ENCODE assay signal across 8 cellular contexts in the genomic region with DNA sequence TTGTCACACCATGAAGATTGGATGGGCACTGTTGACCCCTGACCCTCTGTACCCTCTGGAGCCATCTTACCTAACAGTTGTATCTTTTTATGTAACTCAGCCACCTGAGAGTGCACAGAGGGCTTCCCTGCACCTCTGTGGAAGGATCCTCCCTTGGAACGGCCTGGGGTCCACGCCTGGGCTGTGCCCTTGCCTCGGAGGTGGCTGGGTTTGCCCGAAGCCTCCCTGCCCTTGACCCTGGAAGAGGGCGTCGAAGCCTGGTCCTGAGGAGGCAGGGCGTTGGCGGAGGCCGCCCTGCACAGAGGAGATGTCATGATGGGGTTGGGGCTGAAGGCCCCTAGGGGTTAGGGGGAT. TPM values are rescaled to one million over a fixed set of nuclear protein-coding genes. Genes with fewer than 3 reads are reported as not detected.
DNase-seq lines count a peak whose midpoint lies in the region; FAIRE-seq lines count a peak whose summit lies in the region.

No MANE protein-coding gene starts in this region.

- peaks cover 24% of the 10 kb centered on the region for H3K36me3 ChIP-seq in neuron (ENCODE audit: insufficient read depth, low read length)

- H3K4me3 Mint-ChIP-seq in activated CD4-positive, alpha-beta T cell treated with anti-CD3 and anti-CD28 coated beads, Interleukin-2, amount 10 ng/mL, durations not matched to agents 24 days and 14 days, result peak overlapping the region; percentile 98
- peak overlapping the region; percentile 99 for H3K4me3 Mint-ChIP-seq in dendritic cell treated with granulocyte-macrophage colony-stimulating factor and Interleukin-4, amounts not matched to agents 40 ng/mL and 50 ng/mL, for 4 days

- no peaks in the 10 kb centered on the region for H3K27me3 ChIP-seq in neuron (ENCODE audit: insufficient read depth, low read length)

- peak overlapping the region; percentile 64 for H3K4me3 ChIP-seq in Jurkat, Clone E6-1 (ENCODE audit: low read length)
- H3K4me3 ChIP-seq in neuron (ENCODE audit: low read length), result peak overlapping the region; percentile 65

- intact Hi-C loops in activated CD4-positive, alpha-beta T cell treated with anti-CD3 and anti-CD28 coated beads, Interleukin-2, amount 10 ng/mL, durations not matched to agents 24 days and 14 days (cut with micrococcal nuclease), result loop anchor here (1.0 kb wide), 7 partner anchors 48 to 345 kb away; partner anchors contain the start of genes ELOF1, LDLR and ZNF653
- intact Hi-C loops in dendritic cell treated with granulocyte-macrophage colony-stimulating factor and Interleukin-4, amounts not matched to agents 40 ng/mL and 50 ng/mL, for 4 days (cut with micrococcal nuclease), result loop anchor here (1.0 to 5.0 kb wide), 4 partner anchors 53 to 142 kb away; partner anchors contain the start of gene ZNF653

- DNase-seq in activated CD4-positive, alpha-beta T cell treated with anti-CD3 and anti-CD28 coated beads, Interleukin-2, amount 10 ng/mL, durations not matched to agents 24 days and 14 days, result no peak
- no peak for DNase-seq in activated CD4-positive, alpha-beta T cell treated with anti-CD3 and anti-CD28 coated beads for 48 hours
- no peak for DNase-seq in Jurkat, Clone E6-1 (ENCODE audit: low read depth, low spot score)
- no peak for DNase-seq in urothelium cell line (ENCODE audit: low spot score)
- no peak for DNase-seq in A172 (ENCODE audit: low spot score)
- no peak for DNase-seq in stimulated activated CD4-positive, alpha-beta T cell treated with anti-CD3 and anti-CD28 coated beads, Interleukin-1b, Interleukin-23, amount 100 ng/mL, for 48 hours

- H3K9me3 Mint-ChIP-seq in activated CD4-positive, alpha-beta T cell treated with anti-CD3 and anti-CD28 coated beads, Interleukin-2, amount 10 ng/mL, durations not matched to agents 24 days and 14 days, result no peaks in the 10 kb centered on the region
- no peaks in the 10 kb centered on the region for H3K9me3 Mint-ChIP-seq in dendritic cell treated with granulocyte-macrophage colony-stimulating factor and Interleukin-4, amounts not matched to agents 40 ng/mL and 50 ng/mL, for 4 days

- peaks cover 17% of the 10 kb centered on the region for H3K4me1 Mint-ChIP-seq in activated CD4-positive, alpha-beta T cell treated with anti-CD3 and anti-CD28 coated beads, Interleukin-2, amount 10 ng/mL, durations not matched to agents 24 days and 14 days
- H3K4me1 Mint-ChIP-seq in dendritic cell treated with granulocyte-macrophage colony-stimulating factor and Interleukin-4, amounts not matched to agents 40 ng/mL and 50 ng/mL, for 4 days (ENCODE audit: low read depth), result peaks cover 28% of the 10 kb centered on the region

- H3K9me3 ChIP-seq in neuron (ENCODE audit: low read length), result no peaks in the 10 kb centered on the region

- peaks cover 12% of the 10 kb centered on the region for H3K4me1 ChIP-seq in neuron (ENCODE audit: insufficient read depth, low read length)

- peaks cover 26% of the 10 kb centered on the region for H3K36me3 Mint-ChIP-seq in activated CD4-positive, alpha-beta T cell treated with anti-CD3 and anti-CD28 coated beads, Interleukin-2, amount 10 ng/mL, durations not matched to agents 24 days and 14 days (ENCODE audit: low read depth)
- H3K36me3 Mint-ChIP-seq in dendritic cell treated with granulocyte-macrophage colony-stimulating factor and Interleukin-4, amounts not matched to agents 40 ng/mL and 50 ng/mL, for 4 days (ENCODE audit: low read depth), result peaks cover 42% of the 10 kb centered on the region

- H3K27me3 Mint-ChIP-seq in activated CD4-positive, alpha-beta T cell treated with anti-CD3 and anti-CD28 coated beads, Interleukin-2, amount 10 ng/mL, durations not matched to agents 24 days and 14 days, result peaks cover 3% of the 10 kb centered on the region
- H3K27me3 Mint-ChIP-seq in dendritic cell treated with granulocyte-macrophage colony-stimulating factor and Interleukin-4, amounts not matched to agents 40 ng/mL and 50 ng/mL, for 4 days, result peaks cover 10% of the 10 kb centered on the region

- FAIRE-seq in urothelium cell line (lab: Jason Lieb, UNC), result no peak

- peak overlapping the region; percentile 95 for H3K27ac Mint-ChIP-seq in activated CD4-positive, alpha-beta T cell treated with anti-CD3 and anti-CD28 coated beads, Interleukin-2, amount 10 ng/mL, durations not matched to agents 24 days and 14 days
- peak overlapping the region; percentile 91 for H3K27ac Mint-ChIP-seq in dendritic cell treated with granulocyte-macrophage colony-stimulating factor and Interleukin-4, amounts not matched to agents 40 ng/mL and 50 ng/mL, for 4 days

- H2AFZ ChIP-seq in neuron (ENCODE audit: low read depth, low read length), result no peak overlapping the region

RNA-seq across cellular contexts. Expression of gene ODAD3, which starts 0.2 kb away (rescaled TPM):
- 0.12 and 0.24 TPM in 2 replicates for total RNA-seq in activated CD4-positive, alpha-beta T cell treated with anti-CD3 and anti-CD28 coated beads, Interleukin-2, amount 10 ng/mL, durations not matched to agents 24 days and 14 days
- polyA plus RNA-seq in Jurkat, Clone E6-1 (2012; ENCODE audit: insufficient read depth, insufficient read length), result 1.8 TPM
- total RNA-seq in A172 (2014; rRNA removed; shearing (Covaris generic)), result 1.5 and 6.1 TPM in 2 replicates

RNA-seq across cellular contexts. Expression of gene PRKCSH, which starts 0.8 kb away (rescaled TPM):
- 288 TPM in 2 replicates for total RNA-seq in activated CD4-positive, alpha-beta T cell treated with anti-CD3 and anti-CD28 coated beads, Interleukin-2, amount 10 ng/mL, durations not matched to agents 24 days and 14 days
- 305 TPM for polyA plus RNA-seq in Jurkat, Clone E6-1 (2012; ENCODE audit: insufficient read depth, insufficient read length)
- 149 and 173 TPM in 2 replicates for total RNA-seq in A172 (2014; rRNA removed; shearing (Covaris generic))

RNA-seq across cellular contexts. Expression of gene RGL3, which starts 15.6 kb away (rescaled TPM):
- not detected in 2 replicates for total RNA-seq in activated CD4-positive, alpha-beta T cell treated with anti-CD3 and anti-CD28 coated beads, Interleukin-2, amount 10 ng/mL, durations not matched to agents 24 days and 14 days
- polyA plus RNA-seq in Jurkat, Clone E6-1 (2012; ENCODE audit: insufficient read depth, insufficient read length), result not detected
- total RNA-seq in A172 (2014; rRNA removed; shearing (Covaris generic)), result 4.8 and 11.1 TPM in 2 replicates

RNA-seq across cellular contexts. Expression of gene ELAVL3, which starts 46.2 kb away (rescaled TPM):
- 0.71 TPM in 1 of 2 replicates, not detected in the other for total RNA-seq in activated CD4-positive, alpha-beta T cell treated with anti-CD3 and anti-CD28 coated beads, Interleukin-2, amount 10 ng/mL, durations not matched to agents 24 days and 14 days
- not detected for polyA plus RNA-seq in Jurkat, Clone E6-1 (2012; ENCODE audit: insufficient read depth, insufficient read length)
- total RNA-seq in A172 (2014; rRNA removed; shearing (Covaris generic)), result not detected in 2 replicates

RNA-seq across cellular contexts. Expression of gene EPOR, which starts 50.6 kb away (rescaled TPM):
- 7.2 and 7.7 TPM in 2 replicates for total RNA-seq in activated CD4-positive, alpha-beta T cell treated with anti-CD3 and anti-CD28 coated beads, Interleukin-2, amount 10 ng/mL, durations not matched to agents 24 days and 14 days
- 10.1 TPM for polyA plus RNA-seq in Jurkat, Clone E6-1 (2012; ENCODE audit: insufficient read depth, insufficient read length)
- 3.7 and 5.3 TPM in 2 replicates for total RNA-seq in A172 (2014; rRNA removed; shearing (Covaris generic))
